In genomic region chr18:25648724-25649260, GRCh38 we compare ENCODE assay signal across 14 cellular contexts.
"Had no signal": no experiment of that assay in that cellular context is flagged by ENCODE, and none has a peak within 500 bp of the region (broad histone marks: within the 10 kb centered on the region; RNA-seq: fewer than 3 reads in every experiment).

No MANE protein-coding gene starts in this region.

- H3K4me3 Mint-ChIP-seq: activated CD8-positive, alpha-beta memory T cell treated with anti-CD3 and anti-CD28 coated beads, Interleukin-2, amount 10 ng/mL, durations not matched to agents 7 days and 5 days; activated T-cell treated with anti-CD3 and anti-CD28 coated beads, Interleukin-2, amount 50 U/mL, for 24 hours had no signal

- ATAC-seq: activated CD8-positive, alpha-beta memory T cell treated with anti-CD3 and anti-CD28 coated beads, Interleukin-2, amount 10 ng/mL, durations not matched to agents 7 days and 5 days; activated naive CD4-positive, alpha-beta T cell treated with anti-CD3 and anti-CD28 coated beads, Interleukin-2, amount 50 U/mL, for 72 hours; heart left ventricle; left lung; stimulated activated naive CD8-positive, alpha-beta T cell treated with anti-CD3 and anti-CD28 coated beads, Interleukin-15, Interleukin-2, amounts not matched to agents 100 U/mL and 50 U/mL, for 24 hours had no signal

- DNase-seq: activated CD4-positive, alpha-beta T cell treated with anti-CD3 and anti-CD28 coated beads, Interleukin-2, amount 50 U/mL, for 48 hours; activated CD4-positive, CD25-positive, alpha-beta regulatory T cell treated with anti-CD3 and anti-CD28 coated beads, Interleukin-2, amount 50 U/mL, for 72 hours; activated CD8-positive, alpha-beta memory T cell treated with anti-CD3 and anti-CD28 coated beads, Interleukin-2, amount 10 ng/mL, durations not matched to agents 7 days and 5 days; activated effector memory CD4-positive, alpha-beta T cell treated with anti-CD3 and anti-CD28 coated beads, Interleukin-2, amount 50 U/mL, for 16 hours; activated T-cell treated with anti-CD3 and anti-CD28 coated beads, Interleukin-2, amount 50 U/mL, for 24 hours; amniotic stem cell; effector CD4-positive, alpha-beta T cell; heart left ventricle; islet precursor cell; left lung; stimulated activated CD4-positive, alpha-beta T cell treated with anti-CD3 and anti-CD28 coated beads, Interleukin-2, amount 100 ng/mL, for 24 hours; stimulated activated naive CD8-positive, alpha-beta T cell treated with anti-CD3 and anti-CD28 coated beads, Interleukin-15, Interleukin-2, amounts not matched to agents 100 U/mL and 50 U/mL, for 24 hours; upper lobe of left lung had no signal

- H3K4me1 Mint-ChIP-seq: activated CD8-positive, alpha-beta memory T cell treated with anti-CD3 and anti-CD28 coated beads, Interleukin-2, amount 10 ng/mL, durations not matched to agents 7 days and 5 days had no signal

- H3K9me3 Mint-ChIP-seq: activated T-cell treated with anti-CD3 and anti-CD28 coated beads, Interleukin-2, amount 50 U/mL, for 24 hours had no signal

- H3K27me3 Mint-ChIP-seq: activated CD8-positive, alpha-beta memory T cell treated with anti-CD3 and anti-CD28 coated beads, Interleukin-2, amount 10 ng/mL, durations not matched to agents 7 days and 5 days; activated T-cell treated with anti-CD3 and anti-CD28 coated beads, Interleukin-2, amount 50 U/mL, for 24 hours had no signal

- H3K27ac Mint-ChIP-seq: activated CD8-positive, alpha-beta memory T cell treated with anti-CD3 and anti-CD28 coated beads, Interleukin-2, amount 10 ng/mL, durations not matched to agents 7 days and 5 days; activated naive CD4-positive, alpha-beta T cell treated with anti-CD3 and anti-CD28 coated beads, Interleukin-2, amount 50 U/mL, for 72 hours; activated T-cell treated with anti-CD3 and anti-CD28 coated beads, Interleukin-2, amount 50 U/mL, for 24 hours had no signal

- H3K36me3 Mint-ChIP-seq: activated CD8-positive, alpha-beta memory T cell treated with anti-CD3 and anti-CD28 coated beads, Interleukin-2, amount 10 ng/mL, durations not matched to agents 7 days and 5 days; activated naive CD4-positive, alpha-beta T cell treated with anti-CD3 and anti-CD28 coated beads, Interleukin-2, amount 50 U/mL, for 72 hours had no signal
